In the genomic region with DNA sequence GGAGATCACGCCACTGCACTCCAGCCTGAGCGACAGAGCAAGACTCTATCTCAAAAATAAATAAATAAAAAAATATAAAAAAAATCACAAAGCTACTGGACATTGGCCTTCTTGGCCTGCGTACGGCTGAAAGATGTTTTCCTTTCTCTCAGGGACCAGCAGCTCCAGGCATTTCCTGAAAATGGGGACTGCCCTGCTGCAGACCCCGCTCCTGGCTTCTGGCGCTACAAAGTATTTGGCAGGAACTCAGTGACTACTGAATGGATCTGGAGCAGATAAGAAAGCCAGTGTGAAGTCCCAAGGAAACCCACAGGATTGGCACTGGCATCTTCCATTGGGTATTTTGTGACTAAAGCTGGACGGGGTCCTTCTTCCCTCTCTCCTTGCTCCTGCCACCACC, we compare ENCODE assay signal across 26 cellular contexts. TPM values are rescaled to one million over a fixed set of nuclear protein-coding genes. Genes with fewer than 3 reads are reported as not detected.
DNase-seq lines count a peak whose midpoint lies in the region; FAIRE-seq and TF ChIP-seq lines count a peak whose summit lies in the region.
"Had no signal": no experiment of that assay in that cellular context is flagged by ENCODE, and none has a peak within 500 bp of the region (broad histone marks: within the 10 kb centered on the region; RNA-seq: fewer than 3 reads in every experiment).

No MANE protein-coding gene starts in this region.

- TF ChIP-seq CTCF in astrocyte (IDR thresholded peaks at IDR 0.05; ENCODE audit: insufficient read depth, low read depth, low read length) (no peak), progenitor cell of endocrine pancreas (IDR thresholded peaks at IDR 0.05; ENCODE audit: unreplicated experiment) (no peak), brain microvascular endothelial cell (IDR thresholded peaks at IDR 0.05; ENCODE audit: low read depth, low read length, missing control alignments) (no peak)

- H3K27me3 Mint-ChIP-seq in astrocyte (ENCODE audit: low read depth, unreplicated experiment) (no peaks in the 10 kb centered on the region), immature natural killer cell (ENCODE audit: low read depth in 3 of 3) (peaks cover 5 to 22% (median 20%) of the 10 kb centered on the region in 3 donors), progenitor cell of endocrine pancreas (no peaks in the 10 kb centered on the region)
- H3K27me3 Mint-ChIP-seq: CD4-positive, alpha-beta T cell had no signal

- H3K9me3 Mint-ChIP-seq in astrocyte (ENCODE audit: unreplicated experiment): no peaks in the 10 kb centered on the region
- H3K9me3 Mint-ChIP-seq in immature natural killer cell: no peaks in the 10 kb centered on the region
- H3K9me3 Mint-ChIP-seq in progenitor cell of endocrine pancreas (ENCODE audit: low read depth): no peaks in the 10 kb centered on the region
- H3K9me3 Mint-ChIP-seq: CD4-positive, alpha-beta T cell; HFFc6 had no signal

- no peaks in the 10 kb centered on the region for H3K9me3 ChIP-seq in astrocyte (ENCODE audit: insufficient read depth, low read depth, low read length)
- H3K9me3 ChIP-seq: A549; BLaER1 treated with 17β-estradiol and CSF1 and Interleukin-3, amounts not matched to agents 10 nM and 100 nM; HAP-1; MG63; SK-N-SH had no signal

- H3K4me3 Mint-ChIP-seq in astrocyte (ENCODE audit: unreplicated experiment) (no peak overlapping the region), immature natural killer cell (peak overlapping the region in 1 of 5 donors; percentile 26), progenitor cell of endocrine pancreas (ENCODE audit: low read depth) (no peak overlapping the region)
- H3K4me3 Mint-ChIP-seq: CD4-positive, alpha-beta T cell; HFFc6 had no signal

- no peak overlapping the region for H3K27ac ChIP-seq in astrocyte (ENCODE audit: low read depth, low read length)
- no peak overlapping the region for H3K27ac ChIP-seq in brain microvascular endothelial cell
- H3K27ac ChIP-seq: A549 had no signal

- no peak overlapping the region for H3K4me3 ChIP-seq in astrocyte (ENCODE audit: insufficient read depth, low read depth, low read length)
- H3K4me3 ChIP-seq in brain microvascular endothelial cell (ENCODE audit: low read depth, low read length): no peak overlapping the region
- H3K4me3 ChIP-seq: A549; BLaER1 treated with 17β-estradiol and CSF1 and Interleukin-3, amounts not matched to agents 10 nM and 100 nM; HAP-1; MG63 had no signal

- peaks cover 24% of the 10 kb centered on the region for H4K20me1 ChIP-seq in astrocyte (ENCODE audit: insufficient read depth, low read length)

- DNase-seq in astrocyte (ENCODE audit: low read depth) (no peak), dermis blood vessel endothelial cell (peak; percentile 81), immature natural killer cell (no peak), progenitor cell of endocrine pancreas (ENCODE audit: low spot score, unreplicated experiment) (no peak), anterior cingulate cortex (lab: John Stamatoyannopoulos, UW) (no peak), brain microvascular endothelial cell (no peak), globus pallidus (ENCODE audit: low spot score) (no peak), NCI-H774 (lab: John Stamatoyannopoulos, UW) (no peak)
- DNase-seq: AML-193; CD4-positive, alpha-beta T cell; DMS53; HFFc6; KG1; MG63; NCI-H1694; NCI-H2081 treated with DMSO at 0.1 percent for 48 hours; NCI-H2171; NCI-H226; NCI-H510A; SK-N-SH had no signal

- H2AFZ ChIP-seq in astrocyte (ENCODE audit: low read depth, low read length): no peak overlapping the region

- no peaks in the 10 kb centered on the region for H3K27me3 ChIP-seq in astrocyte (ENCODE audit: insufficient read depth, low read length)
- H3K27me3 ChIP-seq in brain microvascular endothelial cell (replicated peaks): peaks cover 2% of the 10 kb centered on the region
- H3K27me3 ChIP-seq: BLaER1 treated with 17β-estradiol and CSF1 and Interleukin-3, amounts not matched to agents 10 nM and 100 nM; MG63 had no signal

- H3K4me1 ChIP-seq in astrocyte (ENCODE audit: insufficient read depth, low read length): peaks cover 30% of the 10 kb centered on the region
- H3K4me1 ChIP-seq: A549 had no signal

- H3K36me3 Mint-ChIP-seq in astrocyte (ENCODE audit: low read depth, unreplicated experiment) (peaks cover 26% of the 10 kb centered on the region), immature natural killer cell (peaks cover 22 to 36% (median 34%) of the 10 kb centered on the region in 3 donors), progenitor cell of endocrine pancreas (ENCODE audit: insufficient read depth) (peaks cover 10% of the 10 kb centered on the region)

- H3K9ac ChIP-seq in astrocyte (ENCODE audit: low read length): no peak overlapping the region
- H3K9ac ChIP-seq: BLaER1 treated with 17β-estradiol and CSF1 and Interleukin-3, amounts not matched to agents 10 nM and 100 nM; SK-N-SH had no signal

- peaks cover 24% of the 10 kb centered on the region for H3K4me1 Mint-ChIP-seq in astrocyte (ENCODE audit: low read depth, unreplicated experiment)
- peaks cover 92 to 97% of the 10 kb centered on the region in 2 donors for H3K4me1 Mint-ChIP-seq in immature natural killer cell
- H3K4me1 Mint-ChIP-seq in progenitor cell of endocrine pancreas (ENCODE audit: low read depth): peaks cover 14% of the 10 kb centered on the region

- no peak for FAIRE-seq in astrocyte (lab: Jason Lieb, UNC)
- FAIRE-seq: A549, D721Med, G401.6, RCC 7860 had no signal

- no peak overlapping the region for H3K4me2 ChIP-seq in astrocyte (ENCODE audit: low read length)
- H3K4me2 ChIP-seq: A549, SK-N-SH had no signal

- in situ Hi-C loops in brain microvascular endothelial cell (cut with HindIII; ENCODE audit: low pct_ligation_motif_present, low sequenced_read_pairs): no loop called here

- H3K27ac Mint-ChIP-seq in astrocyte (ENCODE audit: unreplicated experiment) (peak overlapping the region; percentile 34), immature natural killer cell (peak overlapping the region; percentile 90 to 100 (median 98)), progenitor cell of endocrine pancreas (peak overlapping the region; percentile 17)
- H3K27ac Mint-ChIP-seq: CD4-positive, alpha-beta T cell had no signal

- peaks cover 17% of the 10 kb centered on the region for H3K36me3 ChIP-seq in astrocyte (ENCODE audit: insufficient read depth, low read length)
- H3K36me3 ChIP-seq in brain microvascular endothelial cell (replicated peaks): peaks cover 19% of the 10 kb centered on the region

- H3K79me2 ChIP-seq in astrocyte (ENCODE audit: insufficient read depth, low read length): no peaks in the 10 kb centered on the region

RNA-seq across cellular contexts. Expression of a gene that starts 22.5 kb away (rescaled TPM):
- 0.82 and 0.86 TPM in 2 replicates for total RNA-seq in astrocyte
- total RNA-seq in dermis blood vessel endothelial cell: 5.1 and 7.8 TPM in 2 replicates
- 100 to 1,000 TPM in 2 of 3 donors, 10 to 100 TPM in 1; 72.9 to 100 (median 100) TPM for polyA plus RNA-seq in immature natural killer cell
- 24.9 and 30.5 TPM in 2 replicates for total RNA-seq in progenitor cell of endocrine pancreas

Comparison
In these comparisons a context has a peak if more than half of its experiments do, and no peak if none do; other contexts are left out.
1. H3K27ac Mint-ChIP-seq: peak in every context shown above with its lines; median percentile 98 in immature natural killer cell; 34 in astrocyte; 17 in progenitor cell of endocrine pancreas.